26 cellular contexts compared by ENCODE assay signal in the genomic region with DNA sequence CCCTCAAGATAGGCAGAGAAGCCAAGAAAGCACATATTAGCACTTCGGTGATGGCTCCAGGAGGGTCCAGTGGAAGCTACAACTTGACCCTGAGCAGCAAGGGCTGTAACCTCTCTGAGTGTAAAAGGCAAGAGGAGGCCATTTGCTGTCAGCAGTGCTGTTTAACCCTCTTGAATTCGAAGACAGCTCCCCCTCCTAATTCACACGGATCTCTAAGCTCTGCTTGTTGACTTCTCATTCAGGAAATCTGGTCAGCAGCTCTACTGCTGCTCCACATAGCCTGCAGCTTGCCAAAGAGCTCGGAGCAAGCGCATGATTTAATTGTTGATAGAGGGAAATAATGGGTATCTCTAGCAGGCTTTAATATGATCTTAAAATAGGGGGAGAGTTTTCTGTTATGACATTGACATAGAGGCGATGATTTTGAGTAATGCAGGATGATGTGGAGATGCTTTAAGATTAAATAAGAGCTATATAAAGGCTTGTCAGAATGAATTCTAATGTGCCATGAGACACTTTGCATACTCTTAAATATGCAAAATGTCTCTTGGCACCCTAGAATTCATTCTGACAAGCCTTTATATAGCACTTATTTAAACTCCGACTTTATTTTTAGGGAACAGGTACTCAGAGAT.
DNase-seq lines count a peak whose midpoint lies in the region; ATAC-seq and TF ChIP-seq lines count a peak whose summit lies in the region.
"Had no signal": no experiment of that assay in that cellular context is flagged by ENCODE, and none has a peak within 500 bp of the region (broad histone marks: within the 10 kb centered on the region; RNA-seq: fewer than 3 reads in every experiment).

No MANE protein-coding gene starts in this region.

- H3K36me3 ChIP-seq in mesendoderm (ENCODE audit: control insufficient read depth, insufficient read depth, low read length) (no peaks in the 10 kb centered on the region), osteoblast (ENCODE audit: insufficient read depth, low read length) (no peaks in the 10 kb centered on the region), ovary (no peaks in the 10 kb centered on the region)
- H3K36me3 ChIP-seq: esophagus squamous epithelium, left lung, thyroid gland had no signal

- H3K79me2 ChIP-seq in mesendoderm (ENCODE audit: control insufficient read depth, insufficient read depth, low read length) (no peaks in the 10 kb centered on the region), osteoblast (ENCODE audit: insufficient read depth, low read length) (no peaks in the 10 kb centered on the region)

- peaks cover 20% of the 10 kb centered on the region for H3K4me1 Mint-ChIP-seq in WTC11
- H3K4me1 Mint-ChIP-seq: activated CD4-positive, alpha-beta T cell treated with anti-CD3 and anti-CD28 coated beads, Interleukin-2, amount 10 ng/mL, durations not matched to agents 24 days and 14 days; activated naive CD8-positive, alpha-beta T cell treated with anti-CD3 and anti-CD28 coated beads for 36 hours; nephron had no signal

- no peak overlapping the region for H4K8ac ChIP-seq in mesendoderm (ENCODE audit: low read depth, low read length)

- no peak for TF ChIP-seq CTCF in WTC11 (IDR thresholded peaks at IDR 0.05)
- no peak for TF ChIP-seq CTCF in osteoblast (IDR thresholded peaks at IDR 0.05; ENCODE audit: extremely low read depth, low read depth, low read length)
- TF ChIP-seq CTCF in ovary (IDR thresholded peaks at IDR 0.05), result no peak

- H3K36me3 Mint-ChIP-seq in WTC11, result no peaks in the 10 kb centered on the region
- H3K36me3 Mint-ChIP-seq: activated naive CD8-positive, alpha-beta T cell treated with anti-CD3 and anti-CD28 coated beads for 36 hours had no signal

- ATAC-seq in WTC11, result peak; percentile 87
- ATAC-seq: HepG2; left lung; psoas muscle; stimulated activated naive CD8-positive, alpha-beta T cell treated with anti-CD3 and anti-CD28 coated beads, Interleukin-15, Interleukin-2, amounts not matched to agents 100 U/mL and 50 U/mL, for 24 hours had no signal

- H3K4me2 ChIP-seq in mesendoderm (ENCODE audit: low read length) (no peak overlapping the region), osteoblast (ENCODE audit: insufficient read depth, low read length) (no peak overlapping the region)
- H3K4me2 ChIP-seq: smooth muscle cell had no signal

- no peak for TF ChIP-seq POLR2A in ovary (IDR thresholded peaks at IDR 0.05)

- no peak overlapping the region for H3K18ac ChIP-seq in mesendoderm (ENCODE audit: low read length)

- whole genome bisulfite sequencing in mesendoderm (ENCODE audit: extremely low coverage, insufficient coverage, low lambda C conversion rate), result no CpG with 5 or more reads among the region's 7 CpGs
- WGBS in ovary, 3 donors, result 46 to 51% (median 47%) methylated on average over 7 of the region's 7 CpGs

- no peaks in the 10 kb centered on the region for H3K79me1 ChIP-seq in mesendoderm (ENCODE audit: low read length)

- H2BK15ac ChIP-seq in mesendoderm (replicated peaks; ENCODE audit: low read depth), result no peak overlapping the region

- H3K27ac ChIP-seq in mesendoderm (ENCODE audit: low read depth, low read length) (no peak overlapping the region), osteoblast (ENCODE audit: low read depth, low read length) (no peak overlapping the region), ovary (no peak overlapping the region)
- H3K27ac ChIP-seq: C4-2B, esophagus squamous epithelium, left lung, psoas muscle, thyroid gland had no signal

- DNase-seq in EL (peak; percentile 3), NCI-H1436 (lab: John Stamatoyannopoulos, UW) (peak; percentile 39), WTC11 (ENCODE audit: low spot score) (peak; percentile 11), mesendoderm (peak; percentile 67), osteoblast (ENCODE audit: insufficient read length, low spot score, missing footprints) (no peak), ecto neural progenitor cell (ENCODE audit: low spot score) (no peak), ovary (no peak), NCI-H146 (lab: John Stamatoyannopoulos, UW) (no peak)
- DNase-seq: activated CD4-positive, alpha-beta T cell treated with anti-CD3 and anti-CD28 coated beads, Interleukin-2, amount 10 ng/mL, durations not matched to agents 24 days and 14 days; activated naive CD8-positive, alpha-beta T cell treated with anti-CD3 and anti-CD28 coated beads for 36 hours; effector memory CD4-positive, alpha-beta T cell; esophagus squamous epithelium; left lung; midbrain; NCI-H1417 treated with DMSO at 0.1 percent for 48 hours; NCI-H446 treated with DMSO at 0.1 percent for 48 hours; psoas muscle; stimulated activated CD4-positive, alpha-beta T cell treated with anti-CD3 and anti-CD28 coated beads, Interleukin-2, amount 100 ng/mL, for 48 hours; stimulated activated naive CD8-positive, alpha-beta T cell treated with anti-CD3 and anti-CD28 coated beads, Interleukin-15, Interleukin-2, amounts not matched to agents 100 U/mL and 50 U/mL, for 24 hours; T-helper 1 cell; thyroid gland had no signal

- H3K4me1 ChIP-seq in mesendoderm (ENCODE audit: control insufficient read depth, low read depth, low read length) (no peaks in the 10 kb centered on the region), osteoblast (ENCODE audit: insufficient read depth, low read length) (no peaks in the 10 kb centered on the region), ovary (ENCODE audit: insufficient read depth) (no peaks in the 10 kb centered on the region)
- H3K4me1 ChIP-seq: esophagus squamous epithelium, left lung, psoas muscle, thyroid gland had no signal

- H3K9me3 ChIP-seq in osteoblast (ENCODE audit: low read depth, low read length) (no peaks in the 10 kb centered on the region), ovary (no peaks in the 10 kb centered on the region)
- H3K9me3 ChIP-seq: esophagus squamous epithelium, left lung, psoas muscle, thyroid gland had no signal

- H3K4ac ChIP-seq in mesendoderm (ENCODE audit: low read depth, low read length), result no peak overlapping the region

- no peak overlapping the region for H3K56ac ChIP-seq in mesendoderm (ENCODE audit: low read length)

- H2BK120ac ChIP-seq in mesendoderm (ENCODE audit: low read depth, low read length), result no peak overlapping the region

- no peaks in the 10 kb centered on the region for H3K9me3 Mint-ChIP-seq in WTC11
- H3K9me3 Mint-ChIP-seq: activated CD4-positive, alpha-beta T cell treated with anti-CD3 and anti-CD28 coated beads, Interleukin-2, amount 10 ng/mL, durations not matched to agents 24 days and 14 days; activated T-helper 2 cell treated with anti-CD3 and anti-CD28 coated beads, Interferon-gamma antibody, Interleukin-2, Interleukin-4, amounts not matched to agents 10 μg/mL and 5 μg/mL and 100 μg/mL, durations not matched to agents 14 hours and 24 hours and 36 hours had no signal

- no peak overlapping the region for H2AFZ ChIP-seq in osteoblast (ENCODE audit: low read length)

- no peaks in the 10 kb centered on the region for H3K27me3 Mint-ChIP-seq in WTC11 (ENCODE audit: low read depth)
- H3K27me3 Mint-ChIP-seq: activated CD4-positive, alpha-beta T cell treated with anti-CD3 and anti-CD28 coated beads, Interleukin-2, amount 10 ng/mL, durations not matched to agents 24 days and 14 days; activated naive CD8-positive, alpha-beta T cell treated with anti-CD3 and anti-CD28 coated beads for 36 hours had no signal

- H3K23ac ChIP-seq in mesendoderm (ENCODE audit: low read length), result no peak overlapping the region

- intact Hi-C loops in ovary (cut with DNase I), result no loop called here

- POLR2A ChIA-PET in WTC11 (lab: Charles Lee), result no interaction called here

- peak overlapping the region; percentile 29 for H3K27ac Mint-ChIP-seq in WTC11
- H3K27ac Mint-ChIP-seq: activated CD4-positive, alpha-beta T cell treated with anti-CD3 and anti-CD28 coated beads, Interleukin-2, amount 10 ng/mL, durations not matched to agents 24 days and 14 days; activated naive CD8-positive, alpha-beta T cell treated with anti-CD3 and anti-CD28 coated beads for 36 hours; activated T-helper 2 cell treated with anti-CD3 and anti-CD28 coated beads, Interferon-gamma antibody, Interleukin-2, Interleukin-4, amounts not matched to agents 10 μg/mL and 5 μg/mL and 100 μg/mL, durations not matched to agents 14 hours and 24 hours and 36 hours; nephron had no signal

- CTCF ChIA-PET in WTC11 (lab: Charles Lee), result interaction anchor here (0.6 to 1.2 kb wide), 3 partner anchors 27 to 282 kb away, joined by 3 to 6 read pairs (median 4); no protein-coding TSS in a partner anchor

- H2AK5ac ChIP-seq in mesendoderm (ENCODE audit: low read length), result no peak overlapping the region

- no peak for TF ChIP-seq EP300 in ovary (IDR thresholded peaks at IDR 0.05)

- no peak overlapping the region for H3K4me3 Mint-ChIP-seq in WTC11
- H3K4me3 Mint-ChIP-seq: activated CD4-positive, alpha-beta T cell treated with anti-CD3 and anti-CD28 coated beads, Interleukin-2, amount 10 ng/mL, durations not matched to agents 24 days and 14 days; activated naive CD8-positive, alpha-beta T cell treated with anti-CD3 and anti-CD28 coated beads for 36 hours; nephron had no signal

- H3K4me3 ChIP-seq in mesendoderm (ENCODE audit: low read length), result no peak overlapping the region
- H3K4me3 ChIP-seq in osteoblast (ENCODE audit: insufficient read depth, low read length), result no peak overlapping the region
- no peak overlapping the region for H3K4me3 ChIP-seq in ovary
- H3K4me3 ChIP-seq: esophagus squamous epithelium, left lung, psoas muscle, smooth muscle cell, thyroid gland had no signal

- H4K20me1 ChIP-seq in osteoblast (ENCODE audit: insufficient read depth, low read length), result no peaks in the 10 kb centered on the region

- H3K27me3 ChIP-seq in mesendoderm (ENCODE audit: insufficient read depth, low read length, poor library complexity) (no peaks in the 10 kb centered on the region), osteoblast (ENCODE audit: insufficient read depth, low read length) (no peaks in the 10 kb centered on the region), ovary (no peaks in the 10 kb centered on the region)
- H3K27me3 ChIP-seq: esophagus squamous epithelium, left lung, thyroid gland had no signal

- H3K9ac ChIP-seq in mesendoderm (ENCODE audit: low read length), result no peak overlapping the region

- no peak overlapping the region for H2BK5ac ChIP-seq in mesendoderm (ENCODE audit: low read length)

- no peak overlapping the region for H4K5ac ChIP-seq in mesendoderm (ENCODE audit: low read length)

TF ChIP-seq in WTC11, 78 proteins besides CTCF, POLR2A, EP300 and RAD21 (continues in another document):
- TF ChIP-seq NR1H2 (CRISPR knock-in tag; IDR thresholded peaks at IDR 0.05), result no peak
- TF ChIP-seq, protein P1, sequence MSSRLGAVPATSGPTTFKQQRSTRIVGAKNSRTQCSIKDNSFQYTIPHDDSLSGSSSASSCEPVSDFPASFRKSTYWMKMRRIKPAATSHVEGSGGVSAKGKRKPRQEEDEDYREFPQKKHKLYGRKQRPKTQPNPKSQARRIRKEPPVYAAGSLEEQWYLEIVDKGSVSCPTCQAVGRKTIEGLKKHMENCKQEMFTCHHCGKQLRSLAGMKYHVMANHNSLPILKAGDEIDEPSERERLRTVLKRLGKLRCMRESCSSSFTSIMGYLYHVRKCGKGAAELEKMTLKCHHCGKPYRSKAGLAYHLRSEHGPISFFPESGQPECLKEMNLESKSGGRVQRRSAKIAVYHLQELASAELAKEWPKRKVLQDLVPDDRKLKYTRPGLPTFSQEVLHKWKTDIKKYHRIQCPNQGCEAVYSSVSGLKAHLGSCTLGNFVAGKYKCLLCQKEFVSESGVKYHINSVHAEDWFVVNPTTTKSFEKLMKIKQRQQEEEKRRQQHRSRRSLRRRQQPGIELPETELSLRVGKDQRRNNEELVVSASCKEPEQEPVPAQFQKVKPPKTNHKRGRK (CRISPR knock-in tag; IDR thresholded peaks at IDR 0.05; ENCODE audit: borderline replicate concordance), result no peak

Comparison
In these comparisons a context has a peak if more than half of its experiments do, and no peak if none do; other contexts are left out.
1. DNase-seq: peak in EL (single experiment), NCI-H1436 (single experiment), WTC11 (single experiment) and mesendoderm (single experiment); none in osteoblast (single experiment), ecto neural progenitor cell (single experiment), ovary (0 of 5) and NCI-H146 (single experiment).